19 cellular contexts compared by ENCODE assay signal in the genomic region with DNA sequence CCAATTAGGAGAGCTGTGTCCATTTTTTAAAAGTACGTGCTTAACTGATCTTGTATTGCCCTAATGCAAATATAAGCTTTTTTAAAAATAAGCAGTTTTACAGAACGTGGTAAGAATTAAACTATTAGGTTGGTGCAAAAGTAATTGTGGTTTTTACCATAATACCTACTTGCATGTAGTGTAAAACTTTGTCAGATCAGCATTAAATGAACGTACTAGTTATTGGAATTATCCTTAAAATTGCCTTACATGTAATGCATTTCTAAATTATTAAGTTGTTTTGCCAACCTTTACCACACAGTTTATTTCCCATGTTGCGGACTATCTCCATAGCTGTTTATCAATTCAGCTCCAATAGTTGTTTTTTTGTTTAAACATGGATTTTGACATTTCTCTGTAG. TPM values are rescaled to one million over a fixed set of nuclear protein-coding genes. Genes with fewer than 3 reads are reported as not detected.
DNase-seq lines count a peak whose midpoint lies in the region; ATAC-seq, FAIRE-seq and TF ChIP-seq lines count a peak whose summit lies in the region.
"Had no signal": no experiment of that assay in that cellular context is flagged by ENCODE, and none has a peak within 500 bp of the region (broad histone marks: within the 10 kb centered on the region; RNA-seq: fewer than 3 reads in every experiment).

No MANE protein-coding gene starts in this region.

- FAIRE-seq in GM18507 (lab: Jason Lieb, UNC), result peak; percentile 21
- peak; percentile 51 for FAIRE-seq in islet of Langerhans (lab: Jason Lieb, UNC)
- FAIRE-seq: GM12878, GM19239 had no signal

- peaks cover 61% of the 10 kb centered on the region for H3K4me1 Mint-ChIP-seq in activated T-cell treated with anti-CD3 and anti-CD28 coated beads, Interleukin-2, amount 50 U/mL, for 72 hours (ENCODE audit: low read depth)

- no peak overlapping the region for H2AFZ ChIP-seq in Loucy (ENCODE audit: low read length)
- H2AFZ ChIP-seq: GM23248 had no signal

- H3K9me3 ChIP-seq in Loucy (ENCODE audit: insufficient read depth, low read depth, low read length), result no peaks in the 10 kb centered on the region
- H3K9me3 ChIP-seq: BE2C, HAP-1 had no signal

- ATAC-seq in HG02798 (IDR thresholded peaks at IDR 0.05; ENCODE audit: poor library complexity, unreplicated experiment), result no peak
- ATAC-seq in activated T-cell treated with anti-CD3 and anti-CD28 coated beads, Interleukin-2, amount 50 U/mL, for 72 hours (replicated peaks in 1 of 2), result no peak
- ATAC-seq: GM12878 had no signal

- H3K9me3 Mint-ChIP-seq in activated T-cell treated with anti-CD3 and anti-CD28 coated beads, Interleukin-2, amount 50 U/mL, for 72 hours, result no peaks in the 10 kb centered on the region
- H3K9me3 Mint-ChIP-seq: CD4-positive, CD25-positive, alpha-beta regulatory T cell; CD8-positive, alpha-beta memory T cell had no signal

- no peaks in the 10 kb centered on the region for H3K27me3 Mint-ChIP-seq in activated T-cell treated with anti-CD3 and anti-CD28 coated beads, Interleukin-2, amount 50 U/mL, for 72 hours (ENCODE audit: low read depth)
- H3K27me3 Mint-ChIP-seq: CD4-positive, CD25-positive, alpha-beta regulatory T cell; CD8-positive, alpha-beta memory T cell had no signal

- no peak overlapping the region for H3K27ac Mint-ChIP-seq in activated T-cell treated with anti-CD3 and anti-CD28 coated beads, Interleukin-2, amount 50 U/mL, for 72 hours

- no peak overlapping the region for H3K4me3 Mint-ChIP-seq in activated T-cell treated with anti-CD3 and anti-CD28 coated beads, Interleukin-2, amount 50 U/mL, for 72 hours
- H3K4me3 Mint-ChIP-seq: CD4-positive, CD25-positive, alpha-beta regulatory T cell had no signal

- peaks cover 98% of the 10 kb centered on the region for H4K20me1 ChIP-seq in Loucy (ENCODE audit: insufficient read depth, low read length, poor library complexity, severe bottlenecking)

- H3K4me2 ChIP-seq in Loucy (ENCODE audit: low read depth, low read length, poor library complexity, severe bottlenecking), result peak overlapping the region; percentile 20

- H3K9me2 ChIP-seq in Loucy (replicated peaks; ENCODE audit: low read depth, low read length), result no peaks in the 10 kb centered on the region

- peaks cover 3 to 24% of the 10 kb centered on the region in 2 donors for H3K36me3 Mint-ChIP-seq in activated T-cell treated with anti-CD3 and anti-CD28 coated beads, Interleukin-2, amount 50 U/mL, for 72 hours (ENCODE audit: insufficient read depth in 2 of 2)

- H3K36me3 ChIP-seq in Loucy (ENCODE audit: insufficient read depth, low read length), result peaks cover 36% of the 10 kb centered on the region

- H3K4me1 ChIP-seq in Loucy (ENCODE audit: insufficient read depth, low read length, poor library complexity, severe bottlenecking), result peaks cover 32% of the 10 kb centered on the region
- H3K4me1 ChIP-seq: BE2C had no signal

- H3K27me3 ChIP-seq in Loucy (ENCODE audit: insufficient read depth, low read length, poor library complexity, severe bottlenecking), result no peaks in the 10 kb centered on the region
- H3K27me3 ChIP-seq: BE2C had no signal

- no peak for TF ChIP-seq CTCF in Loucy (conservative IDR thresholded peaks at IDR 0.05; ENCODE audit: low read length)

- H3F3A ChIP-seq in Loucy (ENCODE audit: low read depth), result no peaks in the 10 kb centered on the region

- no peak overlapping the region for H3K4me3 ChIP-seq in Loucy (ENCODE audit: low read length, poor library complexity, severe bottlenecking)
- H3K4me3 ChIP-seq: GM12878, GM23248, HAP-1 had no signal

- H3K79me2 ChIP-seq in Loucy (ENCODE audit: insufficient read depth, low read length), result peaks cover 94% of the 10 kb centered on the region

- no peak for DNase-seq in GM18507 (ENCODE audit: extremely low spot score, insufficient read length, low read depth)
- DNase-seq in activated T-cell treated with anti-CD3 and anti-CD28 coated beads, Interleukin-2, amount 50 U/mL, for 72 hours, result no peak
- no peak for DNase-seq in activated naive CD4-positive, alpha-beta T cell treated with Interleukin-2 at 50 U/mL for 16 hours
- DNase-seq: ACHN; BE2C; C1 segment of cervical spinal cord; CD4-positive, CD25-positive, alpha-beta regulatory T cell; CD8-positive, alpha-beta memory T cell; DMS 273 treated with DMSO at 0.1 percent for 48 hours; DMS53; DND-41; EL; GM23248 had no signal

- no peak overlapping the region for H3K9ac ChIP-seq in Loucy (ENCODE audit: low read depth, low read length, poor library complexity, severe bottlenecking)
- H3K9ac ChIP-seq: GM23248 had no signal

RNA-seq across cellular contexts. Expression of a gene that starts 10.9 kb away (rescaled TPM):
- total RNA-seq in activated T-cell treated with anti-CD3 and anti-CD28 coated beads, Interleukin-2, amount 50 U/mL, for 72 hours, result 100 to 1,000 TPM; 134 to 141 TPM
